25 cellular contexts compared by ENCODE assay signal in the genomic region with DNA sequence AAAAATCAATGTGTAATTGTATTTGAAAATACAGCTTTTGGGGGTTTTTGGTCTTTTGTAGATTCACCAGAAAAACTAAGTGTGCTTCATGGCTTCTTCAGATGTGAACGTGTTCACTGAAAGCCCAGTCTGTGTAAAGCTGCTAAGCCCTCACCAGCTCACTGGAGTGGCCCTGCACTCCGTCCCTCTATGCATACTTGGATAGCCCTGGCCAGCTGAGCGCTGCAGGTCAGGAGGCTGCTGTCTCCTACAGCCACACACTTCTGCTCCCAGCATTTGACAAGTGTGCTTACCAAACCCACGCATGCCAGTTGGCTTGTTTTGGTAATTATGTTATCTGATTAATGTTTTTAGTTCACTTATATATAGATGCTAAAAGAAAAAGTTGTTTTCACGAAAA.
"Had no signal": no experiment of that assay in that cellular context is flagged by ENCODE, and none has a peak within 500 bp of the region (broad histone marks: within the 10 kb centered on the region; RNA-seq: fewer than 3 reads in every experiment).

No MANE protein-coding gene starts in this region.

- H3K4me1 Mint-ChIP-seq: activated B cell treated with CpG ODN at 0.5 μM for 24 hours; activated CD4-positive, alpha-beta T cell treated with anti-CD3 and anti-CD28 coated beads, Interleukin-2, amount 10 ng/mL, durations not matched to agents 24 days and 14 days; central memory CD8-positive, alpha-beta T cell; T-helper 17 cell had no signal

- DNase-seq: activated B cell treated with CpG ODN at 0.5 μM for 24 hours; activated CD4-positive, alpha-beta T cell treated with anti-CD3 and anti-CD28 coated beads for 1 hour; activated CD4-positive, alpha-beta T cell treated with anti-CD3 and anti-CD28 coated beads, Interleukin-2, amount 10 ng/mL, durations not matched to agents 24 days and 14 days; activated CD4-positive, alpha-beta T cell treated with anti-CD3 and anti-CD28 coated beads, Interleukin-2, amount 50 U/mL, for 48 hours; activated CD8-positive, alpha-beta memory T cell treated with anti-CD3 and anti-CD28 coated beads for 24 hours; activated gamma-delta T cell; activated naive CD4-positive, alpha-beta T cell treated with anti-CD3 and anti-CD28 coated beads for 36 hours; activated T-cell treated with anti-CD3 and anti-CD28 coated beads, Interleukin-2, amount 50 U/mL, for 4 hours; amygdala; Kasumi-1; NCI-H1105 treated with DMSO at 0.1 percent for 48 hours; NCI-H1436 treated with DMSO at 0.1 percent for 48 hours; NCI-H187; NCI-H2081; NCI-H510A treated with DMSO at 0.1 percent for 48 hours; NCI-H69; NK-92 treated with Interleukin-12 subunit alpha and Interleukin-12 subunit beta, amount 100 ng/mL, for 24 hours; Peyer's patch; SHP77 treated with DMSO at 0.1 percent for 48 hours; T-helper 17 cell; T-helper 9 cell had no signal

- H3K36me3 ChIP-seq: Peyer's patch had no signal

- H3K27ac ChIP-seq: Peyer's patch, RWPE1 had no signal

- H3K9me3 Mint-ChIP-seq: activated B cell treated with CpG ODN at 0.5 μM for 24 hours; activated CD4-positive, alpha-beta T cell treated with anti-CD3 and anti-CD28 coated beads, Interleukin-2, amount 10 ng/mL, durations not matched to agents 24 days and 14 days; activated naive CD4-positive, alpha-beta T cell treated with anti-CD3 and anti-CD28 coated beads for 36 hours; activated T-cell treated with anti-CD3 and anti-CD28 coated beads, Interleukin-2, amount 50 U/mL, for 4 hours; central memory CD8-positive, alpha-beta T cell had no signal

- H3K27me3 ChIP-seq: Peyer's patch had no signal

- H3K4me3 ChIP-seq: Peyer's patch had no signal

- H3K27ac Mint-ChIP-seq: activated B cell treated with CpG ODN at 0.5 μM for 24 hours; activated CD4-positive, alpha-beta T cell treated with anti-CD3 and anti-CD28 coated beads, Interleukin-2, amount 10 ng/mL, durations not matched to agents 24 days and 14 days; activated naive CD4-positive, alpha-beta T cell treated with anti-CD3 and anti-CD28 coated beads for 36 hours; activated naive CD8-positive, alpha-beta T cell; T-helper 17 cell had no signal

- H3K4me3 Mint-ChIP-seq: activated B cell treated with CpG ODN at 0.5 μM for 24 hours; activated CD4-positive, alpha-beta T cell treated with anti-CD3 and anti-CD28 coated beads, Interleukin-2, amount 10 ng/mL, durations not matched to agents 24 days and 14 days; activated naive CD4-positive, alpha-beta T cell treated with anti-CD3 and anti-CD28 coated beads for 36 hours; activated naive CD8-positive, alpha-beta T cell; activated T-cell treated with anti-CD3 and anti-CD28 coated beads, Interleukin-2, amount 50 U/mL, for 4 hours; brain; central memory CD8-positive, alpha-beta T cell; T-helper 17 cell had no signal

- H3K9me3 ChIP-seq: Peyer's patch had no signal

- H3K27me3 Mint-ChIP-seq: activated B cell treated with CpG ODN at 0.5 μM for 24 hours; activated CD4-positive, alpha-beta T cell treated with anti-CD3 and anti-CD28 coated beads, Interleukin-2, amount 10 ng/mL, durations not matched to agents 24 days and 14 days; activated naive CD8-positive, alpha-beta T cell; brain; central memory CD8-positive, alpha-beta T cell; T-helper 17 cell had no signal
